ENCODE assay signal across 30 cellular contexts in genomic region chr7:21218155-21218554, GRCh38.
"Had no signal": no experiment of that assay in that cellular context is flagged by ENCODE, and none has a peak within 500 bp of the region (broad histone marks: within the 10 kb centered on the region; RNA-seq: fewer than 3 reads in every experiment).

No MANE protein-coding gene starts in this region.

- H3K4me2 ChIP-seq: neural progenitor cell had no signal

- H3K9me3 ChIP-seq: ovary, psoas muscle, right lobe of liver, sigmoid colon, stomach, thoracic aorta, thyroid gland, tibial nerve, upper lobe of left lung, vagina had no signal

- H3K4me1 ChIP-seq: neural progenitor cell, parathyroid adenoma, psoas muscle, right lobe of liver, sigmoid colon, stomach, thyroid gland, tibial nerve, upper lobe of left lung, vagina had no signal

- ATAC-seq: naive thymus-derived CD8-positive, alpha-beta T cell; natural killer cell treated with Interleukin-12 subunit alpha and Interleukin-12 subunit beta and Interleukin-15 and Interleukin-18, amount 100 ng/mL, for 72 hours; psoas muscle; right cardiac atrium; right lobe of liver; stimulated activated effector memory CD8-positive, alpha-beta T cell treated with anti-CD3 and anti-CD28 coated beads, Interleukin-12 subunit alpha, Interleukin-12 subunit beta, amount 100 ng/mL, for 72 hours; stimulated activated naive B cell treated with anti-CD40 and anti-IgM and Interleukin-4, amounts not matched to agents 10 μg/mL and 1 μg/mL and 100 μg/mL, for 72 hours had no signal

- DNase-seq: naive thymus-derived CD8-positive, alpha-beta T cell; nephron progenitor cell; occipital lobe; ovary; posterior cingulate gyrus; psoas muscle; right cardiac atrium; right lobe of liver; sigmoid colon; small intestine; stimulated activated CD4-positive, alpha-beta T cell treated with anti-CD3 and anti-CD28 coated beads, Interleukin-15, amount 100 ng/mL, for 24 hours; stimulated activated CD4-positive, alpha-beta T cell treated with anti-CD3 and anti-CD28 coated beads, Interleukin-2, amount 100 ng/mL, for 24 hours; stimulated activated CD4-positive, alpha-beta T cell treated with anti-CD3 and anti-CD28 coated beads, Interleukin-2, amount 100 ng/mL, for 48 hours; stimulated activated CD4-positive, alpha-beta T cell treated with anti-CD3 and anti-CD28 coated beads, Interleukin-4, amount 100 ng/mL, for 24 hours; stimulated activated naive B cell treated with anti-CD40 and anti-IgM and Interleukin-4, amounts not matched to agents 10 μg/mL and 1 μg/mL and 100 μg/mL, for 72 hours; stimulated activated naive CD4-positive, alpha-beta T cell treated with Interleukin-2 at 50 U/mL for 16 hours; stomach; thyroid gland; trophoblast cell; upper lobe of left lung had no signal

- H3K27ac Mint-ChIP-seq: naive thymus-derived CD8-positive, alpha-beta T cell; natural killer cell treated with Interleukin-12 subunit alpha and Interleukin-12 subunit beta and Interleukin-15 and Interleukin-18, amount 100 ng/mL, for 72 hours; nephron progenitor cell; neural progenitor cell; progenitor cell of endocrine pancreas; stimulated activated effector memory CD8-positive, alpha-beta T cell treated with anti-CD3 and anti-CD28 coated beads, Interleukin-12 subunit alpha, Interleukin-12 subunit beta, amount 100 ng/mL, for 72 hours; stimulated activated naive B cell treated with anti-CD40 and anti-IgM and Interleukin-4, amounts not matched to agents 10 μg/mL and 1 μg/mL and 100 μg/mL, for 72 hours; stimulated activated naive CD8-positive, alpha-beta T cell treated with anti-CD3 and anti-CD28 coated beads, Interleukin-15, Interleukin-2, amounts not matched to agents 100 ng/mL and 50 ng/mL, for 24 hours had no signal

- H3K27ac ChIP-seq: neural progenitor cell, ovary, parathyroid adenoma, psoas muscle, right lobe of liver, sigmoid colon, stomach, thoracic aorta, thyroid gland, tibial nerve, upper lobe of left lung, vagina had no signal

- H2AFZ ChIP-seq: neural progenitor cell, parathyroid adenoma had no signal

- H3K79me2 ChIP-seq: parathyroid adenoma had no signal

- H3K36me3 Mint-ChIP-seq: naive thymus-derived CD8-positive, alpha-beta T cell; natural killer cell treated with Interleukin-12 subunit alpha and Interleukin-12 subunit beta and Interleukin-15 and Interleukin-18, amount 100 ng/mL, for 72 hours; neural progenitor cell; stimulated activated effector memory CD8-positive, alpha-beta T cell treated with anti-CD3 and anti-CD28 coated beads, Interleukin-12 subunit alpha, Interleukin-12 subunit beta, amount 100 ng/mL, for 72 hours; stimulated activated naive B cell treated with anti-CD40 and anti-IgM and Interleukin-4, amounts not matched to agents 10 μg/mL and 1 μg/mL and 100 μg/mL, for 72 hours had no signal

- H3K36me3 ChIP-seq: neural progenitor cell, ovary, right lobe of liver, sigmoid colon, stomach, thoracic aorta, thyroid gland, tibial nerve, upper lobe of left lung, vagina had no signal

- H3K27me3 Mint-ChIP-seq: progenitor cell of endocrine pancreas had no signal

- H3K9ac ChIP-seq: neural progenitor cell, parathyroid adenoma had no signal

- H3K4me1 Mint-ChIP-seq: naive thymus-derived CD8-positive, alpha-beta T cell; neural progenitor cell; stimulated activated effector memory CD8-positive, alpha-beta T cell treated with anti-CD3 and anti-CD28 coated beads, Interleukin-12 subunit alpha, Interleukin-12 subunit beta, amount 100 ng/mL, for 72 hours; stimulated activated naive B cell treated with anti-CD40 and anti-IgM and Interleukin-4, amounts not matched to agents 10 μg/mL and 1 μg/mL and 100 μg/mL, for 72 hours had no signal

- H3K4me3 Mint-ChIP-seq: naive thymus-derived CD8-positive, alpha-beta T cell; natural killer cell treated with Interleukin-12 subunit alpha and Interleukin-12 subunit beta and Interleukin-15 and Interleukin-18, amount 100 ng/mL, for 72 hours; nephron progenitor cell; neural progenitor cell; stimulated activated effector memory CD8-positive, alpha-beta T cell treated with anti-CD3 and anti-CD28 coated beads, Interleukin-12 subunit alpha, Interleukin-12 subunit beta, amount 100 ng/mL, for 72 hours; stimulated activated naive B cell treated with anti-CD40 and anti-IgM and Interleukin-4, amounts not matched to agents 10 μg/mL and 1 μg/mL and 100 μg/mL, for 72 hours; stimulated activated naive CD8-positive, alpha-beta T cell treated with anti-CD3 and anti-CD28 coated beads, Interleukin-15, Interleukin-2, amounts not matched to agents 100 ng/mL and 50 ng/mL, for 24 hours had no signal

- H3K27me3 ChIP-seq: neural progenitor cell, ovary, right lobe of liver, sigmoid colon, stomach, thyroid gland, tibial nerve, upper lobe of left lung, vagina had no signal

- H3K9me3 Mint-ChIP-seq: naive thymus-derived CD8-positive, alpha-beta T cell; natural killer cell treated with Interleukin-12 subunit alpha and Interleukin-12 subunit beta and Interleukin-15 and Interleukin-18, amount 100 ng/mL, for 72 hours; nephron progenitor cell; neural progenitor cell; stimulated activated effector memory CD8-positive, alpha-beta T cell treated with anti-CD3 and anti-CD28 coated beads, Interleukin-12 subunit alpha, Interleukin-12 subunit beta, amount 100 ng/mL, for 72 hours; stimulated activated naive B cell treated with anti-CD40 and anti-IgM and Interleukin-4, amounts not matched to agents 10 μg/mL and 1 μg/mL and 100 μg/mL, for 72 hours; stimulated activated naive CD8-positive, alpha-beta T cell treated with anti-CD3 and anti-CD28 coated beads, Interleukin-15, Interleukin-2, amounts not matched to agents 100 ng/mL and 50 ng/mL, for 24 hours had no signal

- FAIRE-seq: small intestine, urothelium cell line had no signal

- H3K4me3 ChIP-seq: neural progenitor cell, ovary, psoas muscle, right lobe of liver, sigmoid colon, stomach, thoracic aorta, thyroid gland, tibial nerve, upper lobe of left lung, vagina had no signal
